ENCODE assay signal across 14 cellular contexts in the genomic region with DNA sequence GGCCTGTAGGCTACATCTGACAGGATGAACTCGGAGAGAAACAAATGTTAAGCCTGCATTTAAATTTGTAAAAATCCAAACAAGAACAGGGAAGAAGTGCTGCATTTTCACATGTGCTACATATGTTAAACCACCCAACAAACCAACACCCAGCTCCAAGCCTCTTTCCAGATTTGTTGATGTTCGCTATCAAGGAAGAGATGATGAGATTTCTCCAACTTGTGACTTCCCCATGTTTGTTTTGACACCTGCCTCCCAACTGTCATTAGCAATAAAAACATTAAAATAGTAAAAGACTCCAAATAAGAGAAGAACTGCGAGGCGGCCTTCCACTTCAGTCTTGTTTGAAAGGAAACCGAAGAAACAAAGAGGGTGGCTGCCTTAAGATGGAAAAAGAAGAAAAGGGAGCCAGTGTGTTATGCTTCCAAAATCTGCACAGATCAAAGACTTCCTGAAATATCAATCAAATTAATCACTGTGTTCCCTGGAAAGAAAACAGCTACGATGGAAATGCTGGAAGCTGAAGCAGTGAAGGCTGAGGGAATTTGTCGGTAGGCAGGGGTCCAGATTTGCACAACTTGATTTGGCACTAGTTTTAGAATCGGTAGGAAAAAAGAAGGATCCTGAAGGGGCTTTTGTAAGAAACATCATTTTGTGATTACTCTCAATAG.
"Had no signal": no experiment of that assay in that cellular context is flagged by ENCODE, and none has a peak within 500 bp of the region (broad histone marks: within the 10 kb centered on the region; RNA-seq: fewer than 3 reads in every experiment).

No MANE protein-coding gene starts in this region.

- H3K9me3 ChIP-seq: pancreas, thyroid gland had no signal

- H3K27ac Mint-ChIP-seq: activated CD8-positive, alpha-beta T cell treated with anti-CD3 and anti-CD28 coated beads for 36 hours; activated naive CD8-positive, alpha-beta T cell treated with anti-CD3 and anti-CD28 coated beads for 36 hours; activated T-cell treated with anti-CD3 and anti-CD28 coated beads, Interleukin-2, amount 50 U/mL, for 72 hours; neural progenitor cell; T-helper 1 cell treated with Interleukin-12 subunit alpha and Interleukin-12 subunit beta and Interleukin-4 antibody, amounts not matched to agents 30 μg/mL and 1 μg/mL, for 36 hours; WTC11 had no signal

- H3K9me3 Mint-ChIP-seq: activated CD8-positive, alpha-beta T cell treated with anti-CD3 and anti-CD28 coated beads for 36 hours; activated naive CD8-positive, alpha-beta T cell treated with anti-CD3 and anti-CD28 coated beads for 36 hours; activated T-cell treated with anti-CD3 and anti-CD28 coated beads, Interleukin-2, amount 50 U/mL, for 72 hours; neural progenitor cell; stimulated activated effector memory CD8-positive, alpha-beta T cell treated with anti-CD3 and anti-CD28 coated beads, Interleukin-12 subunit alpha, Interleukin-12 subunit beta, amount 100 ng/mL, for 72 hours; T-helper 1 cell treated with Interleukin-12 subunit alpha and Interleukin-12 subunit beta and Interleukin-4 antibody, amounts not matched to agents 30 μg/mL and 1 μg/mL, for 36 hours; WTC11 had no signal

- H3K4me3 Mint-ChIP-seq: activated CD8-positive, alpha-beta T cell treated with anti-CD3 and anti-CD28 coated beads for 36 hours; activated naive CD8-positive, alpha-beta T cell treated with anti-CD3 and anti-CD28 coated beads for 36 hours; activated T-cell treated with anti-CD3 and anti-CD28 coated beads, Interleukin-2, amount 50 U/mL, for 72 hours; neural progenitor cell; stimulated activated effector memory CD8-positive, alpha-beta T cell treated with anti-CD3 and anti-CD28 coated beads, Interleukin-12 subunit alpha, Interleukin-12 subunit beta, amount 100 ng/mL, for 72 hours; T-helper 1 cell treated with Interleukin-12 subunit alpha and Interleukin-12 subunit beta and Interleukin-4 antibody, amounts not matched to agents 30 μg/mL and 1 μg/mL, for 36 hours; WTC11 had no signal

- DNase-seq: activated CD4-positive, alpha-beta T cell treated with anti-CD3 and anti-CD28 coated beads for 48 hours; activated CD8-positive, alpha-beta T cell treated with anti-CD3 and anti-CD28 coated beads for 36 hours; activated gamma-delta T cell treated with Interleukin-2 at 50 U/mL for 16 hours; activated naive CD8-positive, alpha-beta T cell treated with anti-CD3 and anti-CD28 coated beads for 36 hours; activated T-cell treated with anti-CD3 and anti-CD28 coated beads, Interleukin-2, amount 50 U/mL, for 72 hours; hypothalamus; kidney glomerular epithelial cell; pancreas; stimulated activated CD4-positive, alpha-beta T cell treated with anti-CD3 and anti-CD28 coated beads, Interleukin-12 subunit alpha, Interleukin-12 subunit beta, amount 100 ng/mL, for 4 hours; thyroid gland had no signal

- H3K27me3 ChIP-seq: neural progenitor cell, pancreas, thyroid gland had no signal

- H3K36me3 ChIP-seq: neural progenitor cell, pancreas, thyroid gland had no signal

- H3K27me3 Mint-ChIP-seq: activated CD8-positive, alpha-beta T cell treated with anti-CD3 and anti-CD28 coated beads for 36 hours; activated naive CD8-positive, alpha-beta T cell treated with anti-CD3 and anti-CD28 coated beads for 36 hours had no signal

- ATAC-seq: activated CD8-positive, alpha-beta T cell treated with anti-CD3 and anti-CD28 coated beads for 36 hours; activated T-cell treated with anti-CD3 and anti-CD28 coated beads, Interleukin-2, amount 50 U/mL, for 72 hours; pancreas; stimulated activated effector memory CD8-positive, alpha-beta T cell treated with anti-CD3 and anti-CD28 coated beads, Interleukin-12 subunit alpha, Interleukin-12 subunit beta, amount 100 ng/mL, for 72 hours; WTC11 had no signal

- H3K27ac ChIP-seq: neural progenitor cell, pancreas, thyroid gland had no signal

- H3K4me1 Mint-ChIP-seq: activated naive CD8-positive, alpha-beta T cell treated with anti-CD3 and anti-CD28 coated beads for 36 hours; stimulated activated effector memory CD8-positive, alpha-beta T cell treated with anti-CD3 and anti-CD28 coated beads, Interleukin-12 subunit alpha, Interleukin-12 subunit beta, amount 100 ng/mL, for 72 hours; WTC11 had no signal

- H3K4me3 ChIP-seq: neural progenitor cell, pancreas, thyroid gland had no signal
